Comparison of ENCODE assay signal across 8 cellular contexts in the genomic region with DNA sequence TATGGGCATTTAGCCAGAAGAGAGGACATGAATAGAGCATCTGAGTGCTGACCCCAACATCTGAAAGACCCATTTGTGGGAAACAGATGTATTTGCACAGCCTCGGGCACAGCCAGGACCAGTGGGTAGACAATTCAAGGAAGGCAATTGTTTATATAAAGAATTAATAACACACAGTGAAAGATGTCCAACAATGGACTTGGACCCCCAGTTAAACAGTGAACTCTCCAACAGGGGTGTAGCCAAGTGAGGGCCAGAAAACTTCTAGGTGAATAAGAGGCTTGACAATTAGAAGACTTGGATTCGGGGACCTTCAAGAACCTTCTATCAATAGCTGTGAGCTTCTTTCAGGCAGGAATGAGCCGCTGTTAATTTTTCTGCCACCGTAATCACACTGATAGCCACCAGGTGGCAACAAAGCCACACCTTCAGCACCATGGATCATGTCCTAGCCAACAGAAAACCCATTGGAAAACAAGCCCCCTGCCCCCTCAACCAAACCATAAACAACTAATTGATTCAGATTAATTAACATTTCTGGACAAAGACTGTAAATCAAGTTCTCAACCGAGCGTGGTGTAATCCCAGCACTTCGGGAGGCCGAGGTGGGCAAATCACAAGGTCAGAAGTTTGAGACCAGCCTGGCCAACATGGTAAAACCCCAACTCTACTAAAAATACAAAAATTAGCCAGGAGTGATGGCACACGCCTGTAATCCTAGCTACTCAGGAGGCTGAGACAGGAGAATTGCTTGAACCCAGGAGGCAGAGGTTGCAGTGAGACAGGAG. TPM values are rescaled to one million over a fixed set of nuclear protein-coding genes. Genes with fewer than 3 reads are reported as not detected.
DNase-seq lines count a peak whose midpoint lies in the region; ATAC-seq and TF ChIP-seq lines count a peak whose summit lies in the region.

No MANE protein-coding gene starts in this region.

- no peak overlapping the region for H3K27ac Mint-ChIP-seq in activated naive CD4-positive, alpha-beta T cell treated with anti-CD3 and anti-CD28 coated beads, Interleukin-2, amount 10 ng/mL, durations not matched to agents 7 days and 5 days

- CTCF ChIA-PET in activated naive CD4-positive, alpha-beta T cell treated with anti-CD3 and anti-CD28 coated beads, Interleukin-2, amount 10 ng/mL, durations not matched to agents 7 days and 5 days (lab: Charles Lee): interaction anchor here (0.6 to 4.6 kb wide), 18 partner anchors 9 to 741 kb away, joined by 3 to 24 read pairs (median 4); partner anchors contain the start of gene SRSF6

- DNase-seq in DMS153 treated with DMSO at 0.1 percent for 48 hours (lab: John Stamatoyannopoulos, UW; ENCODE audit: unreplicated experiment) (peak; percentile 27), HuH-7 (ENCODE audit: low spot score) (peak; percentile 61), RPMI7951 (ENCODE audit: low read depth) (peak; percentile 68), globus pallidus (ENCODE audit: low spot score) (peak; percentile 58), psoas muscle (no peak)
- peak; percentile 62 for DNase-seq in activated naive CD4-positive, alpha-beta T cell treated with anti-CD3 and anti-CD28 coated beads, Interleukin-2, amount 10 ng/mL, durations not matched to agents 7 days and 5 days

- H3K9me3 Mint-ChIP-seq in activated naive CD4-positive, alpha-beta T cell treated with anti-CD3 and anti-CD28 coated beads, Interleukin-2, amount 10 ng/mL, durations not matched to agents 7 days and 5 days: no peaks in the 10 kb centered on the region

- intact Hi-C loops in psoas muscle (cut with DNase I): loop anchor here in 1 of 2 donors (5.0 kb wide), 2 partner anchors 68 to 633 kb away; no protein-coding TSS in a partner anchor

- H3K36me3 ChIP-seq in psoas muscle (ENCODE audit: insufficient read depth in 1 of 2, low read depth in 1 of 2): no peaks in the 10 kb centered on the region

- no peak overlapping the region for H3K4me3 Mint-ChIP-seq in activated naive CD4-positive, alpha-beta T cell treated with anti-CD3 and anti-CD28 coated beads, Interleukin-2, amount 10 ng/mL, durations not matched to agents 7 days and 5 days

- no peak overlapping the region for H3K4me3 ChIP-seq in psoas muscle

- peaks cover 4% of the 10 kb centered on the region for H3K4me1 ChIP-seq in psoas muscle

- H3K27me3 ChIP-seq in psoas muscle (ENCODE audit: insufficient read depth in 3 of 3, low read length in 2 of 3): peaks cover 0 to 5% (median 0%) of the 10 kb centered on the region in 3 donors

- no peaks in the 10 kb centered on the region for H3K4me1 Mint-ChIP-seq in activated naive CD4-positive, alpha-beta T cell treated with anti-CD3 and anti-CD28 coated beads, Interleukin-2, amount 10 ng/mL, durations not matched to agents 7 days and 5 days

- ATAC-seq in psoas muscle (peak; percentile 48 to 81 (median 52)), GM19324 (IDR thresholded peaks at IDR 0.05; ENCODE audit: low FRiP score, unreplicated experiment) (no peak), GM21360 (IDR thresholded peaks at IDR 0.05; ENCODE audit: unreplicated experiment) (no peak)

- no peak overlapping the region for H3K27ac ChIP-seq in psoas muscle

- 21% methylated on average over 9 of the region's 9 CpGs for WGBS in psoas muscle, 3 donors

- TF ChIP-seq CTCF in psoas muscle (IDR thresholded peaks at IDR 0.05): peak; percentile 62

- H3K9me3 ChIP-seq in psoas muscle: no peaks in the 10 kb centered on the region

- no peaks in the 10 kb centered on the region for H3K36me3 Mint-ChIP-seq in activated naive CD4-positive, alpha-beta T cell treated with anti-CD3 and anti-CD28 coated beads, Interleukin-2, amount 10 ng/mL, durations not matched to agents 7 days and 5 days

- peaks cover 53% of the 10 kb centered on the region for H3K27me3 Mint-ChIP-seq in activated naive CD4-positive, alpha-beta T cell treated with anti-CD3 and anti-CD28 coated beads, Interleukin-2, amount 10 ng/mL, durations not matched to agents 7 days and 5 days

RNA-seq across cellular contexts. Expression of gene SRSF6, which starts 8.8 kb away (rescaled TPM):
- total RNA-seq in RPMI7951 (2014; rRNA removed; shearing (Covaris generic)): 43.3 and 51.2 TPM in 2 replicates
- total RNA-seq in psoas muscle: 10 to 100 TPM; 33.8 to 76.9 (median 53.3) TPM
- 10 to 100 TPM; 26.3 to 38.9 (median 26.7) TPM for polyA plus RNA-seq in psoas muscle

RNA-seq across cellular contexts. Expression of gene L3MBTL1, which starts 58.6 kb away (rescaled TPM):
- total RNA-seq in RPMI7951 (2014; rRNA removed; shearing (Covaris generic)): 1.3 and 2.9 TPM in 2 replicates
- 1 to 10 TPM; 2.2 to 4.2 (median 3.5) TPM for total RNA-seq in psoas muscle
- 1 to 10 TPM in 2 of 3 donors, under 1 TPM in 1; 0.82 to 4.3 (median 1.4) TPM for polyA plus RNA-seq in psoas muscle

Comparison
In these comparisons a context has a peak if more than half of its experiments do, and no peak if none do; other contexts are left out.
1. DNase-seq: peak in DMS153 treated with DMSO at 0.1 percent for 48 hours (single experiment), HuH-7 (single experiment), RPMI7951 (single experiment), activated naive CD4-positive, alpha-beta T cell treated with anti-CD3 and anti-CD28 coated beads, Interleukin-2, amount 10 ng/mL, durations not matched to agents 7 days and 5 days (single experiment) and globus pallidus (single experiment); none in psoas muscle (0 of 2).
2. ATAC-seq: peak in psoas muscle (4 of 4); none in GM19324 (single experiment) and GM21360 (single experiment).